ENCODE assay signal across 1 cellular context in the genomic region with DNA sequence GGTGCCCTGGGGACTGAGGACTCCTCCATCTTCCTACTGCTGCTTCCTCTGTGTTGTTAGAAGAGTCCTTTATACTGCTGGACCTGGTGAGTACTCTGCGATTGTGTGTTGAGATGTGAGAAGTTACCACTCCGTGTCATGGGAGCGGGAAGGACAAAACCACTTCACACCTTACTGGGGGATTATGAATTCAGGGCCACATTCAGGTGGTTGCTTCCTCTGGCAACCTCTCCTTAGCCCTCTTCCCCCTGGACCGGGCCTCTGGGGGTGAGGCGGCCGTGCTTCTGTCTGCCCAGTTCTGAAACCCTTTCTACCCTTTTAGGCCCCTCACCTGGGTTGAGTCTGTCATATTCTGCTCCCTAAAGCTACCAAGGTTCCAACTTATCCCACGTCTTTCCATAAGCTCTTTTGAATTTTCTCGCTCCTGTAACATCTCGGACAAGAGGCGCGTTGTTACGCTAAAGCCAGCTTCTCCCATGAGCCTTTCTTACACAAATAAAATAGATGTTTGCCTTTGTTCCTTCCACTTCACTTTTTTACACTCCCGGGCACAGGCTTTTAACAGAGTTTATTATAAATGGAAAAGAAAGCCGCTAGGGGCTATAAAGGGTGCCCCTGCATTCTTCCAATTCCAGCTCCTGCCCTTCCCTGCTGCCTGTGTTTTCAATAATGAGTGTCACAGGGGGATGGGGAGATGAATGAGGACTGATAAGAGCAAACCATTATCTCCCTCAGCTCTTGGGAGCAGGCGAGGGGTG.
A peak's percentile ranks its signal among the peaks of the same experiment; 100 is the strongest.
TF ChIP-seq lines count a peak whose summit lies in the region.

No MANE protein-coding gene starts in this region.

TF ChIP-seq in H1, 55 proteins besides CTCF, POLR2A, EP300 and RAD21:
- TF ChIP-seq JUN (IDR thresholded peaks at IDR 0.05; ENCODE audit: low read depth, low read length) (no peak), CTBP2 (IDR thresholded peaks at IDR 0.05; ENCODE audit: borderline replicate concordance, insufficient read depth, insufficient read length, low read length) (no peak), POU5F1 (IDR thresholded peaks at IDR 0.05; ENCODE audit: low read depth, low read length) (0 out of 2 replicates have a peak, but pooled peaks have one; percentile 60), EZH2 (IDR thresholded peaks at IDR 0.05; ENCODE audit: low read depth, low read length, severe bottlenecking) (no peak), FOSL1 (IDR thresholded peaks at IDR 0.05; ENCODE audit: insufficient read depth, low read depth, low read length) (no peak), TEAD4 (IDR thresholded peaks at IDR 0.05; ENCODE audit: low read depth, low read length) (peak; percentile 90), TAF7 (optimal IDR thresholded peaks at IDR 0.05; ENCODE audit: borderline replicate concordance, low read depth, low read length) (no peak), MAX (IDR thresholded peaks at IDR 0.05) (peak; percentile 70; the same call in 1 of the 2 replicates), HDAC2 (IDR thresholded peaks at IDR 0.05; ENCODE audit: borderline replicate concordance in 1 of 2, low read depth in 2 of 2, low read length in 2 of 2) (0 out of 4 replicates have a peak, but pooled peaks of 1 of the 2 experiments have one; percentile 77), SIN3A (conservative IDR thresholded peaks at IDR 0.05 in 1 of 2, IDR thresholded peaks at IDR 0.05 in 1 of 2; ENCODE audit: low read depth in 1 of 2, low read length in 2 of 2) (no peak), CREB1 (IDR thresholded peaks at IDR 0.05) (no peak), SAP30 (IDR thresholded peaks at IDR 0.05; ENCODE audit: insufficient read depth, insufficient replicate concordance, low read length) (no peak), ASH2L (IDR thresholded peaks at IDR 0.05; ENCODE audit: low read length) (no peak), CEBPB (IDR thresholded peaks at IDR 0.05; ENCODE audit: low read depth, low read length) (no peak), SP1 (IDR thresholded peaks at IDR 0.05; ENCODE audit: low read depth, low read length) (peak; percentile 58; the same call in 1 of the 2 replicates), ATF2 (IDR thresholded peaks at IDR 0.05; ENCODE audit: low read length) (no peak), KDM4A (IDR thresholded peaks at IDR 0.05; ENCODE audit: low read depth, low read length, severe bottlenecking) (no peak), CHD7 (IDR thresholded peaks at IDR 0.05; ENCODE audit: insufficient replicate concordance, low read length) (peak; percentile 81), CBX8 (IDR thresholded peaks at IDR 0.05; ENCODE audit: borderline replicate concordance, low read depth, low read length) (no peak), NANOG (IDR thresholded peaks at IDR 0.05; ENCODE audit: insufficient read depth, low read depth, low read length, poor library complexity, severe bottlenecking) (no peak)
- TF ChIP-seq, protein P1, sequence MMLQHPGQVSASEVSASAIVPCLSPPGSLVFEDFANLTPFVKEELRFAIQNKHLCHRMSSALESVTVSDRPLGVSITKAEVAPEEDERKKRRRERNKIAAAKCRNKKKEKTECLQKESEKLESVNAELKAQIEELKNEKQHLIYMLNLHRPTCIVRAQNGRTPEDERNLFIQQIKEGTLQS (IDR thresholded peaks at IDR 0.05; ENCODE audit: insufficient read depth, low read depth, low read length), result no peak
- TF ChIP-seq, protein P2, sequence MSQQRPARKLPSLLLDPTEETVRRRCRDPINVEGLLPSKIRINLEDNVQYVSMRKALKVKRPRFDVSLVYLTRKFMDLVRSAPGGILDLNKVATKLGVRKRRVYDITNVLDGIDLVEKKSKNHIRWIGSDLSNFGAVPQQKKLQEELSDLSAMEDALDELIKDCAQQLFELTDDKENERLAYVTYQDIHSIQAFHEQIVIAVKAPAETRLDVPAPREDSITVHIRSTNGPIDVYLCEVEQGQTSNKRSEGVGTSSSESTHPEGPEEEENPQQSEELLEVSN (IDR thresholded peaks at IDR 0.05), result peak; percentile 92
